1 cellular context compared by ENCODE assay signal in the genomic region with DNA sequence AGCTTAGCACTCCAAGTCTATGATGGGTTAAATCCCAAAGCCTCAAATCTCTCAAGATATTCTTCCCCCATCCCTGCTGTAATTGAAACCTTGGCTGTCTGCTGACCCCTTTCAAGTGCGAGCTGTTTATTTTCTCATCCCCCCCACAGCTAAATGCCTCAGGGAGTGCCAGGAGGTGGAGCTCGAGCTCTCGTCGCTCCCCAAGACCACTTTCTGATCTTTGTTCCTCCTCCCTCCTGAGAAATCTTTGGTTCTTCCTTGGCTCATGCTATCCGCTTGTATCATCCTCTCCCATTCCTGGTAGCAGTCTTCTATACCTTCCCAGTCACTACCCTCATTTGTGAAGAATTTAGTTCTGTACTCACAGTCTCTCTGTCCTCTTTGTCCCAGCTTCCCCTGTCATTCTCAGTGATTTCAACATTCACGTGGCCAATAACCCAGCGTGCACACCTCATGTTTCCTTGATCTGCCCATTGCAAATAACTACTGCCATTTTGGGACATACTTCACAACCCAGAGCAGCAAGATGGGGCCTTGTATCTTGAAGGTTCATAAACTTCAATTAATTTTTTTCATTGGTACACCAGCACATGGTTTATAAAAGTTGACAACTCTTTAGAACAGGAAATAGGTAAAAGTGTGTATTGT.
TF ChIP-seq lines count a peak whose summit lies in the region.

No MANE protein-coding gene starts in this region.

TF ChIP-seq in HepG2, 621 proteins besides CTCF, POLR2A, EP300 and RAD21 (continued from another document):
- TF ChIP-seq, protein P1, sequence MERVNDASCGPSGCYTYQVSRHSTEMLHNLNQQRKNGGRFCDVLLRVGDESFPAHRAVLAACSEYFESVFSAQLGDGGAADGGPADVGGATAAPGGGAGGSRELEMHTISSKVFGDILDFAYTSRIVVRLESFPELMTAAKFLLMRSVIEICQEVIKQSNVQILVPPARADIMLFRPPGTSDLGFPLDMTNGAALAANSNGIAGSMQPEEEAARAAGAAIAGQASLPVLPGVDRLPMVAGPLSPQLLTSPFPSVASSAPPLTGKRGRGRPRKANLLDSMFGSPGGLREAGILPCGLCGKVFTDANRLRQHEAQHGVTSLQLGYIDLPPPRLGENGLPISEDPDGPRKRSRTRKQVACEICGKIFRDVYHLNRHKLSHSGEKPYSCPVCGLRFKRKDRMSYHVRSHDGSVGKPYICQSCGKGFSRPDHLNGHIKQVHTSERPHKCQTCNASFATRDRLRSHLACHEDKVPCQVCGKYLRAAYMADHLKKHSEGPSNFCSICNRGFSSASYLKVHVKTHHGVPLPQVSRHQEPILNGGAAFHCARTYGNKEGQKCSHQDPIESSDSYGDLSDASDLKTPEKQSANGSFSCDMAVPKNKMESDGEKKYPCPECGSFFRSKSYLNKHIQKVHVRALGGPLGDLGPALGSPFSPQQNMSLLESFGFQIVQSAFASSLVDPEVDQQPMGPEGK (CRISPR knock-in tag; IDR thresholded peaks at IDR 0.05), result peak; percentile 30; the same call in 1 of the 2 replicates
